Comparison of ENCODE assay signal across 22 cellular contexts in genomic region chr10:24898501-24898900, GRCh38. TPM values are rescaled to one million over a fixed set of nuclear protein-coding genes. Genes with fewer than 3 reads are reported as not detected.
DNase-seq lines count a peak whose midpoint lies in the region; ATAC-seq and TF ChIP-seq lines count a peak whose summit lies in the region.
"Had no signal": no experiment of that assay in that cellular context is flagged by ENCODE, and none has a peak within 500 bp of the region (broad histone marks: within the 10 kb centered on the region; RNA-seq: fewer than 3 reads in every experiment).

No MANE protein-coding gene starts in this region.

- no peak for TF ChIP-seq POLR2A in esophagus muscularis mucosa (IDR thresholded peaks at IDR 0.05; ENCODE audit: low read depth)

- H3K36me3 ChIP-seq in esophagus muscularis mucosa, result no peaks in the 10 kb centered on the region
- H3K36me3 ChIP-seq: BE2C had no signal

- H3K27ac Mint-ChIP-seq in activated naive CD8-positive, alpha-beta T cell treated with anti-CD3 and anti-CD28 coated beads, Interleukin-2, amount 50 U/mL, for 24 hours, result peak overlapping the region; percentile 16
- no peak overlapping the region for H3K27ac Mint-ChIP-seq in activated naive CD8-positive, alpha-beta T cell treated with anti-CD3 and anti-CD28 coated beads for 36 hours
- H3K27ac Mint-ChIP-seq: CD14-positive monocyte had no signal

- TF ChIP-seq EP300 in esophagus muscularis mucosa (IDR thresholded peaks at IDR 0.05), result no peak

- peaks cover 74% of the 10 kb centered on the region for H3K4me1 Mint-ChIP-seq in activated naive CD8-positive, alpha-beta T cell treated with anti-CD3 and anti-CD28 coated beads, Interleukin-2, amount 50 U/mL, for 24 hours
- H3K4me1 Mint-ChIP-seq in activated naive CD8-positive, alpha-beta T cell treated with anti-CD3 and anti-CD28 coated beads for 36 hours, result peaks cover 60% of the 10 kb centered on the region

- no peak overlapping the region for H3K27ac ChIP-seq in esophagus muscularis mucosa (replicated peaks in 1 of 4)
- H3K27ac ChIP-seq: 22Rv1 had no signal

- ATAC-seq in activated naive CD8-positive, alpha-beta T cell treated with anti-CD3 and anti-CD28 coated beads, Interleukin-2, amount 50 U/mL, for 24 hours, result no peak
- ATAC-seq in HG03196 (IDR thresholded peaks at IDR 0.05; ENCODE audit: unreplicated experiment), result no peak
- no peak for ATAC-seq in HG03139 (IDR thresholded peaks at IDR 0.05; ENCODE audit: unreplicated experiment)
- ATAC-seq in HG02623 (IDR thresholded peaks at IDR 0.05; ENCODE audit: unreplicated experiment), result no peak
- ATAC-seq: GM12878, HepG2 had no signal

- intact Hi-C loops in esophagus muscularis mucosa (cut with DNase I), result no loop called here
- intact Hi-C loops in posterior cingulate gyrus (cut with DNase I), result no loop called here

- H3K36me3 Mint-ChIP-seq in activated naive CD8-positive, alpha-beta T cell treated with anti-CD3 and anti-CD28 coated beads, Interleukin-2, amount 50 U/mL, for 24 hours (ENCODE audit: low read depth), result peaks cover 2% of the 10 kb centered on the region
- peaks cover 20% of the 10 kb centered on the region for H3K36me3 Mint-ChIP-seq in activated naive CD8-positive, alpha-beta T cell treated with anti-CD3 and anti-CD28 coated beads for 36 hours
- H3K36me3 Mint-ChIP-seq: CD14-positive monocyte had no signal

- H3K27me3 Mint-ChIP-seq in activated naive CD8-positive, alpha-beta T cell treated with anti-CD3 and anti-CD28 coated beads, Interleukin-2, amount 50 U/mL, for 24 hours, result no peaks in the 10 kb centered on the region
- no peaks in the 10 kb centered on the region for H3K27me3 Mint-ChIP-seq in activated naive CD8-positive, alpha-beta T cell treated with anti-CD3 and anti-CD28 coated beads for 36 hours

- H3K27me3 ChIP-seq in esophagus muscularis mucosa, result no peaks in the 10 kb centered on the region
- H3K27me3 ChIP-seq: BE2C had no signal

- no peak overlapping the region for H3K4me3 ChIP-seq in esophagus muscularis mucosa
- H3K4me3 ChIP-seq: GM12878 had no signal

- WGBS in esophagus muscularis mucosa, result 95% methylated on average over 2 of the region's 2 CpGs

- H3K4me1 ChIP-seq in esophagus muscularis mucosa, result peaks cover 10 to 21% (median 16%) of the 10 kb centered on the region in 4 donors

- no peak for TF ChIP-seq CTCF in esophagus muscularis mucosa (IDR thresholded peaks at IDR 0.05)

- H3K4me3 Mint-ChIP-seq in activated naive CD8-positive, alpha-beta T cell treated with anti-CD3 and anti-CD28 coated beads, Interleukin-2, amount 50 U/mL, for 24 hours, result no peak overlapping the region
- no peak overlapping the region for H3K4me3 Mint-ChIP-seq in activated naive CD8-positive, alpha-beta T cell treated with anti-CD3 and anti-CD28 coated beads for 36 hours
- H3K4me3 Mint-ChIP-seq: CD14-positive monocyte had no signal

- H3K9me3 ChIP-seq in esophagus muscularis mucosa, result no peaks in the 10 kb centered on the region
- H3K9me3 ChIP-seq: BE2C had no signal

- H3K9me3 Mint-ChIP-seq in activated naive CD8-positive, alpha-beta T cell treated with anti-CD3 and anti-CD28 coated beads, Interleukin-2, amount 50 U/mL, for 24 hours, result no peaks in the 10 kb centered on the region
- peaks cover 9% of the 10 kb centered on the region for H3K9me3 Mint-ChIP-seq in activated naive CD8-positive, alpha-beta T cell treated with anti-CD3 and anti-CD28 coated beads for 36 hours

- DNase-seq in activated naive CD8-positive, alpha-beta T cell treated with anti-CD3 and anti-CD28 coated beads, Interleukin-2, amount 50 U/mL, for 24 hours, result no peak
- DNase-seq in activated naive CD8-positive, alpha-beta T cell treated with anti-CD3 and anti-CD28 coated beads for 36 hours, result no peak
- DNase-seq in RPMI7951 (ENCODE audit: low read depth) (peak; percentile 51), esophagus muscularis mucosa (ENCODE audit: extremely low spot score) (peak; percentile 19), posterior cingulate gyrus (no peak)
- DNase-seq: ACHN, BE2C, GDM1, KBM-7, MM.1S, NCI-H2029, NCI-H510A, NCI-H69, SHP77 treated with DMSO at 0.1 percent for 48 hours had no signal

RNA-seq across cellular contexts. Expression of gene PRTFDC1, which starts 53.9 kb away (rescaled TPM):
- 1 to 10 TPM; 2.8 to 3.6 TPM for total RNA-seq in activated naive CD8-positive, alpha-beta T cell treated with anti-CD3 and anti-CD28 coated beads for 36 hours
- total RNA-seq in RPMI7951 (2014; rRNA removed; shearing (Covaris generic)), result not detected in 2 replicates
- total RNA-seq in esophagus muscularis mucosa, result 1 to 10 TPM; 3.0 to 8.3 (median 4.3) TPM
- total RNA-seq: HepG2, HT1080 had no signal

Comparison
In these comparisons a context has a peak if more than half of its experiments do, and no peak if none do; other contexts are left out.
1. DNase-seq: peak in RPMI7951 (single experiment) and esophagus muscularis mucosa (single experiment); none in activated naive CD8-positive, alpha-beta T cell treated with anti-CD3 and anti-CD28 coated beads, Interleukin-2, amount 50 U/mL, for 24 hours (single experiment), activated naive CD8-positive, alpha-beta T cell treated with anti-CD3 and anti-CD28 coated beads for 36 hours (single experiment) and posterior cingulate gyrus (0 of 10).